ENCODE assay signal across 11 cellular contexts in the genomic region with DNA sequence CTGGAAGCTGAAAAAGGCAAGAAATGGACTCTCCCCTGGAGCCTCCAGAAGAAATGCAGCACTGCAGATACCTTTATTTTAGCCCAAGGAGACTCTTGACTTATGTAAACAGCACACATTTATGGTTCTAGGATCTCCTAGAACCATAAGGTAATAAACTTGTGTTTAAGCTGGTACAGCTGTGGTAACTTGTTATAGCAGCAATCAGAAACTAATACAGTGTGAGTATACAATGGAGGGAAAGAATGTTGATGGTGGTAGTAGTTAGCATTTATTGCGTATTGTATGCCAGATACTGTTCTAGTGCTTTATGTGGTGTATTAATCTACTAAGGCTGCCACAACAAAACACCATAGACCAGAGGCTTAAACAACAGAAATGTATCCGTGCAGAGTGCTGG.
"Had no signal": no experiment of that assay in that cellular context is flagged by ENCODE, and none has a peak within 500 bp of the region (broad histone marks: within the 10 kb centered on the region; RNA-seq: fewer than 3 reads in every experiment).

No MANE protein-coding gene starts in this region.

- H3K4me2 ChIP-seq: GM23338, KMS-11 had no signal

- ATAC-seq: GM23338 had no signal

- H3K27ac ChIP-seq: HL-60, KMS-11 had no signal

- H2AFZ ChIP-seq: GM23338 had no signal

- H3K4me3 Mint-ChIP-seq: GM23338, H9, HFFc6 had no signal

- H3K4me3 ChIP-seq: GM23338 had no signal

- FAIRE-seq: H1, H54 had no signal

- H3K27ac Mint-ChIP-seq: H9, HFFc6 had no signal

- DNase-seq: H9, HCEC 1CT, HFFc6, IMR-90, Karpas-422, KBM-7 had no signal

- H3K9ac ChIP-seq: KMS-11 had no signal
